In the genomic region with DNA sequence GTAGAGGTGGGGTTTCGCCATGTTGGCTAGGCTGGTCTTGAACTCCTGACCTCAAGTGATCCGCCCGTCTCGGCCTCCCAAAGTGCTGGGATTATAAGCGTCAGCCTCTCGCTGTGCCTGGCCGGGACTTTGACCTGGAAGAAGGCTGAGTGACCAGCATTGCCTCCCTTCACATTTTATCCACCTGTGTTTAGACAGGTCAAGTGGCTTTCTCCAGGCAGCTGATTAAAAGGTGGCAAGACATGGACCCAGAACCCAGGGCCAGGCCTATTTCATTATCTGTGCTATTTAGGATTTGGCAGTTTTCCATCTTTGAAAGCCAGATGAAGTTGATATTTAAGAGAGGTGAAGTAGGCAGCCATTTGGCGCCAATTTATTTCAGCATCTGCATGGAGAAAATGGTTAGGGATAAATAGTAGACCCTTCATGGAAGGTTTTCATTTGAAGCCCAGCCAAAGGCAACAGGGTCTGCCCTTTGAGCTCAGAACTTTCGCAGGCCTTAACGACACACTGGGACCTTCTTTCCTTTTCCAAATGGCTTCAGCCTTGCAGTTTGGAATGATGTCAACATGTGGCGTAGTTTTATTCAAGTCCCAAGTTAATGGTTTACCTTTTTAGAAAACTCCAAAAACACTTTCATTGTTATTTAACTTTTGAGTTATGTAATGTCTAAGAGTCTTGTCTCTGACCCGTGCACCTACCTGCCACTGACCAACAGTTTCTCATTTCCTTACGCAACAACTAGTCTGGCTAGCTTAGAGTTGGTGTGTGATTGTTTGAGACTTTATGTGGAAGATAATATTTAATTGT, we compare ENCODE assay signal across 22 cellular contexts. TPM values are rescaled to one million over a fixed set of nuclear protein-coding genes. Genes with fewer than 3 reads are reported as not detected.
DNase-seq lines count a peak whose midpoint lies in the region; ATAC-seq, FAIRE-seq and TF ChIP-seq lines count a peak whose summit lies in the region.
"Had no signal": no experiment of that assay in that cellular context is flagged by ENCODE, and none has a peak within 500 bp of the region (broad histone marks: within the 10 kb centered on the region; RNA-seq: fewer than 3 reads in every experiment).

No MANE protein-coding gene starts in this region.

- POLR2A ChIA-PET in A549 (lab: Yijun Ruan, JAX) (no interaction called here), A673 (lab: Charles Lee; ENCODE audit: low non-redundant PET) (interaction anchor here (0.5 kb wide), 1 partner anchor 702 kb away, joined by 4 read pairs; no protein-coding TSS in a partner anchor)

- 66% methylated on average over 13 of the region's 13 CpGs for WGBS in A549 (ENCODE audit: missing lambda C conversion rate)
- 88 to 90% methylated on average over 3 to 6 of the region's 13 CpGs for WGBS in gastroesophageal sphincter (ENCODE audit: low coverage in 1 of 2), 2 donors
- WGBS in lower leg skin, 2 donors = 94 to 95% methylated on average over 13 of the region's 13 CpGs

- no peaks in the 10 kb centered on the region for H3K27me3 ChIP-seq in gastroesophageal sphincter
- H3K27me3 ChIP-seq in lower lobe of right lung (ENCODE audit: low read depth) = no peaks in the 10 kb centered on the region
- no peaks in the 10 kb centered on the region for H3K27me3 ChIP-seq in A673 (replicated peaks; ENCODE audit: insufficient read depth, low read depth, low read length, poor library complexity)

- ATAC-seq in A549 = peak; percentile 42 to 52; a peak in 4 of 6 replicates
- no peak for ATAC-seq in gastroesophageal sphincter
- ATAC-seq in lower lobe of right lung = peak; percentile 72 to 82
- ATAC-seq in HG03354 (IDR thresholded peaks at IDR 0.05; ENCODE audit: poor library complexity, severe bottlenecking, unreplicated experiment) = no peak

- H3K4me1 ChIP-seq in A549 (peaks cover 62% of the 10 kb centered on the region), gastroesophageal sphincter (peaks cover 2 to 94% (median 20%) of the 10 kb centered on the region in 3 donors), lower lobe of right lung (peaks cover 68% of the 10 kb centered on the region), A673 (ENCODE audit: insufficient read depth, low read length, poor library complexity, severe bottlenecking) (peaks cover 56% of the 10 kb centered on the region)

- peak overlapping the region; percentile 36 for H3K4me2 ChIP-seq in A549

- H3K27ac Mint-ChIP-seq in nephron progenitor cell = no peak overlapping the region
- H3K27ac Mint-ChIP-seq: CD4-positive, CD25-positive, alpha-beta regulatory T cell had no signal

- DNase-seq in A549 (ENCODE audit: low read depth in 1 of 2, low spot score in 1 of 2) (peak in 1 of 2 experiments; percentile 78), HuH-7 (ENCODE audit: low spot score) (peak; percentile 60), lower lobe of right lung (no peak), lower leg skin (ENCODE audit: low spot score in 2 of 2) (no peak), A673 (ENCODE audit: low spot score) (no peak), nephron progenitor cell (no peak)
- DNase-seq: AML-193; CD4-positive, CD25-positive, alpha-beta regulatory T cell; DND-41; GDM1; MM.1S; NCI-H1417 treated with DMSO at 0.1 percent for 48 hours; NCI-H2029; NCI-H2227 treated with DMSO at 0.1 percent for 48 hours; NCI-H524 treated with DMSO at 0.1 percent for 48 hours; RPMI8226 had no signal

- peaks cover 4% of the 10 kb centered on the region for H3K4me1 Mint-ChIP-seq in nephron progenitor cell
- H3K4me1 Mint-ChIP-seq: CD4-positive, CD25-positive, alpha-beta regulatory T cell had no signal

- TF ChIP-seq CTCF in A549 (IDR thresholded peaks at IDR 0.05) (no peak), gastroesophageal sphincter (IDR thresholded peaks at IDR 0.05) (no peak), lower lobe of right lung (IDR thresholded peaks at IDR 0.05) (no peak), lower leg skin (IDR thresholded peaks at IDR 0.05) (no peak), A673 (conservative IDR thresholded peaks at IDR 0.05; ENCODE audit: low read depth, low read length) (no peak), nephron progenitor cell (IDR thresholded peaks at IDR 0.05) (no peak)

- H3K27me3 Mint-ChIP-seq in nephron progenitor cell (ENCODE audit: low read depth, poor library complexity) = peaks cover 3% of the 10 kb centered on the region

- H3K27ac ChIP-seq in A549 (peak overlapping the region; percentile 58 to 84; a peak in 5 of 6 replicates), gastroesophageal sphincter (peak overlapping the region in 3 of 4 donors; percentile 27 to 55 (median 53)), lower lobe of right lung (peak overlapping the region; percentile 75), A673 (ENCODE audit: low read depth, low read length, poor library complexity, severe bottlenecking) (no peak overlapping the region)
- H3K27ac ChIP-seq: HL-60 had no signal

- 0 out of 5 replicates have a peak, but pooled peaks of 1 of the 2 experiments have one; percentile 13 for TF ChIP-seq RAD21 in A549 (conservative IDR thresholded peaks at IDR 0.05 in 1 of 2, IDR thresholded peaks at IDR 0.05 in 1 of 2)

- CTCF ChIA-PET in A549 (lab: Yijun Ruan, JAX) (interaction anchor here (0.7 to 1.0 kb wide), 2 partner anchors 157 to 169 kb away, joined by 3 read pairs; no protein-coding TSS in a partner anchor), A673 (lab: Charles Lee) (no interaction called here)

- intact Hi-C loops in lower lobe of right lung (cut with DNase I) (no loop called here), lower leg skin (cut with DNase I; ENCODE audit: low total_unique reads) (no loop called here), A673 (cut with micrococcal nuclease; ENCODE audit: unreplicated experiment) (no loop called here)

- H3K4me3 ChIP-seq in A549 (no peak overlapping the region), gastroesophageal sphincter (no peak overlapping the region), lower lobe of right lung (no peak overlapping the region), lower leg skin (ENCODE audit: low read depth, poor library complexity, severe bottlenecking) (no peak overlapping the region), A673 (ENCODE audit: low read depth, low read length, poor library complexity, severe bottlenecking) (no peak overlapping the region)

- no peak for FAIRE-seq in A549 (lab: Jason Lieb, UNC)
- FAIRE-seq: D721Med, GM12892, GM19239 had no signal

- H3K9me3 Mint-ChIP-seq in nephron progenitor cell = peaks cover 11% of the 10 kb centered on the region

- TF ChIP-seq EP300 in A549 (IDR thresholded peaks at IDR 0.05) (peak; percentile 19 to 34; a peak in 2 of 5 replicates), gastroesophageal sphincter (IDR thresholded peaks at IDR 0.05) (no peak)

- no peaks in the 10 kb centered on the region for H3K9me3 ChIP-seq in A549
- no peaks in the 10 kb centered on the region for H3K9me3 ChIP-seq in gastroesophageal sphincter
- H3K9me3 ChIP-seq in lower lobe of right lung = no peaks in the 10 kb centered on the region
- H3K9me3 ChIP-seq in A673 (ENCODE audit: low read depth, low read length, poor library complexity, severe bottlenecking) = no peaks in the 10 kb centered on the region

- TF ChIP-seq POLR2A in A549 (IDR thresholded peaks at IDR 0.05; ENCODE audit: low read length) (no peak), gastroesophageal sphincter (IDR thresholded peaks at IDR 0.05) (no peak), lower leg skin (IDR thresholded peaks at IDR 0.05) (no peak)

- H3K36me3 ChIP-seq in gastroesophageal sphincter (peaks cover 0 to 3% of the 10 kb centered on the region in 2 donors), lower lobe of right lung (peaks cover 19% of the 10 kb centered on the region), A673 (ENCODE audit: insufficient read depth, low read length, poor library complexity, severe bottlenecking) (peaks cover 90% of the 10 kb centered on the region)

- no TSS peak for BruUV-seq in A673 (replicated peaks; lab: Mats Ljungman, UMichigan)

- no peak overlapping the region for H3K4me3 Mint-ChIP-seq in nephron progenitor cell
- H3K4me3 Mint-ChIP-seq: CD4-positive, CD25-positive, alpha-beta regulatory T cell had no signal

- peaks cover 67% of the 10 kb centered on the region for H3K36me3 Mint-ChIP-seq in nephron progenitor cell (ENCODE audit: low read depth)
- H3K36me3 Mint-ChIP-seq: CD4-positive, CD25-positive, alpha-beta regulatory T cell had no signal

TF ChIP-seq in A549, 52 proteins besides CTCF, POLR2A, EP300 and RAD21:
- peak; percentile 80 to 88 for TF ChIP-seq CEBPB (IDR thresholded peaks at IDR 0.05)
- TF ChIP-seq, protein P1, sequence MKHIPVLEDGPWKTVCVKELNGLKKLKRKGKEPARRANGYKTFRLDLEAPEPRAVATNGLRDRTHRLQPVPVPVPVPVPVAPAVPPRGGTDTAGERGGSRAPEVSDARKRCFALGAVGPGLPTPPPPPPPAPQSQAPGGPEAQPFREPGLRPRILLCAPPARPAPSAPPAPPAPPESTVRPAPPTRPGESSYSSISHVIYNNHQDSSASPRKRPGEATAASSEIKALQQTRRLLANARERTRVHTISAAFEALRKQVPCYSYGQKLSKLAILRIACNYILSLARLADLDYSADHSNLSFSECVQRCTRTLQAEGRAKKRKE (CRISPR knock-in tag; IDR thresholded peaks at IDR 0.05; ENCODE audit: low read depth) = no peak

RNA-seq across cellular contexts. Expression of a gene that starts 8.4 kb away (rescaled TPM):
- polyA plus RNA-seq in A549 (2011; rRNA removed) (67.2 and 68.5 TPM in 2 replicates), A549 (2017; fragmentation: RNase III; extraction: RNeasy Plus Mini Kit Qiagen cat#74134 plus additional on column Dnase treatment) (46.1 to 57.0 TPM (median 55.2 TPM) in 3 replicates)
- polyA plus RNA-seq in A549 (2012; cell fraction: cytosol; rRNA removed) = 26.3 and 30.4 TPM in 2 replicates
- 53.4 and 54.0 TPM in 2 replicates for polyA plus RNA-seq in A549 (2012; cell fraction: nucleus; rRNA removed)
- 145 and 155 TPM in 2 replicates for polyA minus RNA-seq in A549 (2011; rRNA and poly(A)+ RNA removed)
- total RNA-seq in gastroesophageal sphincter (100 to 1,000 TPM in 1 of 4 donors, 10 to 100 TPM in 3; 52.3 to 119 (median 75.3) TPM), lower lobe of right lung (196 TPM), lower leg skin (10 to 100 TPM in 2 of 4 donors, 1 to 10 TPM in 2; 8.8 to 18.3 (median 9.9) TPM), A673 (2021) (380 and 386 TPM in 2 replicates)

Comparison
In these comparisons a context has a peak if more than half of its experiments do, and no peak if none do; other contexts are left out.
1. ATAC-seq: peak in A549 (2 of 2) and lower lobe of right lung (2 of 2); none in gastroesophageal sphincter (single experiment) and HG03354 (single experiment).